In genomic region chr19:34677386-34678084, GRCh38 we compare ENCODE assay signal across 8 cellular contexts. TPM values are rescaled to one million over a fixed set of nuclear protein-coding genes. Genes with fewer than 3 reads are reported as not detected.
A peak's percentile ranks its signal among the peaks of the same experiment; 100 is the strongest.
DNase-seq lines count a peak whose midpoint lies in the region; ATAC-seq and TF ChIP-seq lines count a peak whose summit lies in the region.

ZNF302 (plus strand) TSS chr19:34677678; CDS start chr19:34678805, 1,127 bp downstream.

- peak within 1 kb of the TSS; percentile 95 to 99 (median 98) for H3K27ac Mint-ChIP-seq in naive B cell
- H3K27ac Mint-ChIP-seq in stimulated activated memory B cell treated with anti-CD40 and anti-IgM and Interleukin-4, amounts not matched to agents 10 μg/mL and 1 μg/mL and 100 μg/mL, for 72 hours: peak within 1 kb of the TSS; percentile 98

- H3K36me3 Mint-ChIP-seq in naive B cell: peaks cover 30 to 37% of the 10 kb centered on the region in 2 donors
- H3K36me3 Mint-ChIP-seq in stimulated activated memory B cell treated with anti-CD40 and anti-IgM and Interleukin-4, amounts not matched to agents 10 μg/mL and 1 μg/mL and 100 μg/mL, for 72 hours: peaks cover 53% of the 10 kb centered on the region

- H3K4me1 ChIP-seq in Panc1 (ENCODE audit: control insufficient read depth, insufficient read depth, low read length) (peaks cover 7% of the 10 kb centered on the region; the same call in 1 of the 2 replicates), esophagus squamous epithelium (peaks cover 0 to 27% (median 12%) of the 10 kb centered on the region in 3 donors)

- 0% methylated on average over 3 to 7 of the region's 74 CpGs for WGBS in esophagus squamous epithelium, 2 donors

- H3K4me3 ChIP-seq in Panc1 (ENCODE audit: low read depth in 2 of 2, low read length in 2 of 2): peak within 1 kb of the TSS; percentile 68 to 82
- H3K4me3 ChIP-seq in esophagus squamous epithelium: peak within 1 kb of the TSS; percentile 61 to 90 (median 77)

- H3K27me3 ChIP-seq in Panc1 (ENCODE audit: control insufficient read depth, insufficient read depth, low read length) (no peaks in the 10 kb centered on the region), esophagus squamous epithelium (no peaks in the 10 kb centered on the region)

- TF ChIP-seq POLR2A in esophagus squamous epithelium (IDR thresholded peaks at IDR 0.05): peak in 2 of 4 donors; percentile 64 to 67

- H3K9me3 ChIP-seq in Panc1 (ENCODE audit: control insufficient read depth, insufficient read depth, low read depth, low read length) (peaks cover 44% of the 10 kb centered on the region), esophagus squamous epithelium (peaks cover 0 to 33% (median 12%) of the 10 kb centered on the region in 3 donors)

- DNase-seq in DMS53 (lab: John Stamatoyannopoulos, UW) (peak; percentile 99), KBM-7 (peak; percentile 97), Panc1 (ENCODE audit: low read depth, low spot score) (peak; percentile 94), activated T-helper 1 cell treated with Interleukin-2 at 50 U/mL for 16 hours (ENCODE audit: low read depth) (peak; percentile 89), esophagus squamous epithelium (lab: John Stamatoyannopoulos, UW) (peak; percentile 84), naive B cell (peak; percentile 92)

- H3K27me3 Mint-ChIP-seq in naive B cell: peaks cover 0 to 26% (median 24%) of the 10 kb centered on the region in 3 donors
- peaks cover 9% of the 10 kb centered on the region for H3K27me3 Mint-ChIP-seq in stimulated activated memory B cell treated with anti-CD40 and anti-IgM and Interleukin-4, amounts not matched to agents 10 μg/mL and 1 μg/mL and 100 μg/mL, for 72 hours

- CTCF ChIA-PET in Panc1 (lab: Charles Lee): no interaction called here

- H3K4me3 Mint-ChIP-seq in naive B cell: peak within 1 kb of the TSS; percentile 91 to 100 (median 98)
- H3K4me3 Mint-ChIP-seq in stimulated activated memory B cell treated with anti-CD40 and anti-IgM and Interleukin-4, amounts not matched to agents 10 μg/mL and 1 μg/mL and 100 μg/mL, for 72 hours: peak within 1 kb of the TSS; percentile 99

- peak; percentile 80 for ATAC-seq in GM21717 (IDR thresholded peaks at IDR 0.05; ENCODE audit: unreplicated experiment)
- ATAC-seq in Panc1: peak; percentile 98
- ATAC-seq in naive B cell (ENCODE audit: low read depth in 2 of 2): peak; percentile 91 to 92
- ATAC-seq in stimulated activated memory B cell treated with anti-CD40 and anti-IgM and Interleukin-4, amounts not matched to agents 10 μg/mL and 1 μg/mL and 100 μg/mL, for 72 hours: peak; percentile 95

- intact Hi-C loops in Panc1 (cut with micrococcal nuclease; ENCODE audit: unreplicated experiment): no loop called here
- intact Hi-C loops in esophagus squamous epithelium (cut with DNase I): no loop called here

- H3K36me3 ChIP-seq in Panc1 (ENCODE audit: control insufficient read depth, insufficient read depth, low read length) (no peaks in the 10 kb centered on the region), esophagus squamous epithelium (peaks cover 0 to 41% (median 7%) of the 10 kb centered on the region in 3 donors)

- H3K9me3 Mint-ChIP-seq in naive B cell: peaks cover 0 to 8% (median 7%) of the 10 kb centered on the region in 7 donors
- H3K9me3 Mint-ChIP-seq in stimulated activated memory B cell treated with anti-CD40 and anti-IgM and Interleukin-4, amounts not matched to agents 10 μg/mL and 1 μg/mL and 100 μg/mL, for 72 hours: peaks cover 9% of the 10 kb centered on the region

- POLR2A ChIA-PET in Panc1 (lab: Charles Lee): interaction anchor here (0.7 kb wide), 1 partner anchor 237 kb away, joined by 3 read pairs; no protein-coding TSS in a partner anchor

- H3K27ac ChIP-seq in Panc1 (ENCODE audit: low read length): peak within 1 kb of the TSS; percentile 90
- peak within 1 kb of the TSS; percentile 91 to 98 (median 96) for H3K27ac ChIP-seq in esophagus squamous epithelium

- no TSS peak for BruUV-seq in Panc1 (replicated peaks; lab: Mats Ljungman, UMichigan)

- peaks cover 17 to 36% (median 17%) of the 10 kb centered on the region in 3 donors for H3K4me1 Mint-ChIP-seq in naive B cell
- peaks cover 10% of the 10 kb centered on the region for H3K4me1 Mint-ChIP-seq in stimulated activated memory B cell treated with anti-CD40 and anti-IgM and Interleukin-4, amounts not matched to agents 10 μg/mL and 1 μg/mL and 100 μg/mL, for 72 hours

- in situ Hi-C loops in KBM-7 (cut with MboI; ENCODE audit: low pct_unique_long_range_greater_than_20kb, low sequenced_read_pairs): no loop called here
- in situ Hi-C loops in Panc1 (cut with HindIII; ENCODE audit: low pct_unique_long_range_greater_than_20kb, low sequenced_read_pairs): no loop called here

- no peak for TF ChIP-seq CTCF in Panc1 (IDR thresholded peaks at IDR 0.05)
- peak in 2 of 6 experiments; percentile 7 to 10 for TF ChIP-seq CTCF in esophagus squamous epithelium (IDR thresholded peaks at IDR 0.05)

RNA-seq across cellular contexts. Expression of gene ZNF302, which starts in this region (rescaled TPM):
- total RNA-seq in Panc1 (2021; ENCODE audit: unreplicated experiment) (26.4 TPM), esophagus squamous epithelium (10 to 100 TPM in 1 of 4 donors, 1 to 10 TPM in 3; 6.0 to 23.5 (median 6.2) TPM)
- polyA plus RNA-seq in Panc1 (2012; ENCODE audit: insufficient read length): 11.9 TPM
- polyA plus RNA-seq in naive B cell (ENCODE audit: low read depth in 6 of 6): 10 to 100 TPM; 15.8 to 25.0 (median 22.8) TPM

Comparison
In these comparisons a context has a peak if more than half of its experiments do, and no peak if none do; other contexts are left out.
1. Peak in every context shown above with its lines: DNase-seq, ATAC-seq, H3K4me3 ChIP-seq and H3K27ac ChIP-seq.